8 cellular contexts compared by ENCODE assay signal in the genomic region with DNA sequence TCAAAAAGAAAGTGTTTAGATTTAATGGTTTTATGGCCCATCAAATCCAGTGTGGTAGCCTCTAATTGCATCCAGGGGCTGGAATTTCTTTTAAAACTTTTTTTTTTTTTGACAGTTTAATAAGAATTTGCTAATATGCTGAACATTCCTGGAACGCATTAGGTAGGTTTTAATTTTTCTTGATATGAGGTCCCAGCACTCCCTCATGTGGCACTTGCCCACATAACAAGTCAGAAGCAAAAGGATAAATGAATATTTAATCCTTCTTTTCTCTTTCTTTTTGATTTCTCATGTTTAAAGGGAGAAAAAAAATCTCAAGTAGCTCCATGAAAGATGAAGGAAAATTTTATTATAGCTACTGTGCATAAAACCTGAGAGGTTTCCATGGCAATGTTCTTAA. TPM values are rescaled to one million over a fixed set of nuclear protein-coding genes. Genes with fewer than 3 reads are reported as not detected.
A peak's percentile ranks its signal among the peaks of the same experiment; 100 is the strongest.
DNase-seq lines count a peak whose midpoint lies in the region; ATAC-seq and TF ChIP-seq lines count a peak whose summit lies in the region.

No MANE protein-coding gene starts in this region.

- intact Hi-C loops in ascending aorta (cut with DNase I) (no loop called here), right lobe of liver (cut with DNase I) (loop anchor here in 1 of 2 donors (10.0 kb wide), 1 partner anchor 52 kb away; no protein-coding TSS in a partner anchor), uterus (cut with DNase I; ENCODE audit: low total_unique reads) (no loop called here)

- 17% methylated on average over 1 of the region's 1 CpG for WGBS in right lobe of liver (ENCODE audit: insufficient coverage, low coverage, low lambda C conversion rate, missing lambda C conversion rate)

- no peak overlapping the region for H3K4me3 ChIP-seq in ascending aorta
- H3K4me3 ChIP-seq in right lobe of liver = no peak overlapping the region
- H3K4me3 ChIP-seq in uterus = no peak overlapping the region

- H3K9me3 ChIP-seq in ascending aorta (no peaks in the 10 kb centered on the region), right lobe of liver (no peaks in the 10 kb centered on the region), uterus (no peaks in the 10 kb centered on the region)

- TF ChIP-seq POLR2A in right lobe of liver (IDR thresholded peaks at IDR 0.05) (no peak), uterus (IDR thresholded peaks at IDR 0.05) (no peak)

- H3K27ac ChIP-seq in ascending aorta = no peak overlapping the region
- no peak overlapping the region for H3K27ac ChIP-seq in right lobe of liver
- no peak overlapping the region for H3K27ac ChIP-seq in uterus

- ATAC-seq in right lobe of liver (peak in 1 of 4 donors; percentile 50), GM18520 (IDR thresholded peaks at IDR 0.05; ENCODE audit: unreplicated experiment) (no peak), HG02642 (IDR thresholded peaks at IDR 0.05; ENCODE audit: poor library complexity, unreplicated experiment) (no peak)

- peak; percentile 10 for DNase-seq in COLO668 (lab: John Stamatoyannopoulos, UW; ENCODE audit: unreplicated experiment)
- peak; percentile 26 for DNase-seq in HuH-7 (ENCODE audit: low spot score)
- no peak for DNase-seq in ascending aorta (ENCODE audit: low spot score in 2 of 2)
- no peak for DNase-seq in right lobe of liver
- no peak for DNase-seq in activated T-cell treated with anti-CD3 and anti-CD28 coated beads, Interleukin-2, amount 50 U/mL, for 48 hours
- no peak for DNase-seq in uterus

- no peaks in the 10 kb centered on the region for H3K36me3 ChIP-seq in ascending aorta
- H3K36me3 ChIP-seq in right lobe of liver = peaks cover 0 to 41% (median 15%) of the 10 kb centered on the region in 4 donors
- no peaks in the 10 kb centered on the region for H3K36me3 ChIP-seq in uterus

- H3K27me3 ChIP-seq in ascending aorta = no peaks in the 10 kb centered on the region
- no peaks in the 10 kb centered on the region for H3K27me3 ChIP-seq in right lobe of liver
- H3K27me3 ChIP-seq in uterus = no peaks in the 10 kb centered on the region

- peak in 2 of 3 experiments; percentile 30 to 49 for TF ChIP-seq CTCF in ascending aorta (IDR thresholded peaks at IDR 0.05)
- peak; percentile 25 to 42 (median 39) for TF ChIP-seq CTCF in right lobe of liver (IDR thresholded peaks at IDR 0.05)
- peak in 2 of 4 experiments; percentile 15 to 18 for TF ChIP-seq CTCF in uterus (IDR thresholded peaks at IDR 0.05)

- H3K4me1 ChIP-seq in ascending aorta (no peaks in the 10 kb centered on the region), right lobe of liver (peaks cover 0 to 6% (median 0%) of the 10 kb centered on the region in 4 donors), uterus (no peaks in the 10 kb centered on the region)

RNA-seq across cellular contexts. Expression of a gene that starts 13.5 kb away (rescaled TPM):
- not detected for total RNA-seq in ascending aorta
- total RNA-seq in right lobe of liver = 100 to 1,000 TPM; 132 to 243 (median 171) TPM
- total RNA-seq in uterus = not detected

Comparison
In these comparisons a context has a peak if more than half of its experiments do, and no peak if none do; other contexts are left out.
1. DNase-seq: peak in COLO668 (single experiment) and HuH-7 (single experiment); none in ascending aorta (0 of 2), right lobe of liver (0 of 3), activated T-cell treated with anti-CD3 and anti-CD28 coated beads, Interleukin-2, amount 50 U/mL, for 48 hours (0 of 2) and uterus (0 of 2).
2. RNA of a gene that starts 13.5 kb away (total RNA-seq): 132 to 243 TPM in right lobe of liver; not detected in ascending aorta (single experiment) and not detected in uterus; every median in the first group is over 100 times any median in the second.